Comparison of ENCODE assay signal across 7 cellular contexts in the genomic region with DNA sequence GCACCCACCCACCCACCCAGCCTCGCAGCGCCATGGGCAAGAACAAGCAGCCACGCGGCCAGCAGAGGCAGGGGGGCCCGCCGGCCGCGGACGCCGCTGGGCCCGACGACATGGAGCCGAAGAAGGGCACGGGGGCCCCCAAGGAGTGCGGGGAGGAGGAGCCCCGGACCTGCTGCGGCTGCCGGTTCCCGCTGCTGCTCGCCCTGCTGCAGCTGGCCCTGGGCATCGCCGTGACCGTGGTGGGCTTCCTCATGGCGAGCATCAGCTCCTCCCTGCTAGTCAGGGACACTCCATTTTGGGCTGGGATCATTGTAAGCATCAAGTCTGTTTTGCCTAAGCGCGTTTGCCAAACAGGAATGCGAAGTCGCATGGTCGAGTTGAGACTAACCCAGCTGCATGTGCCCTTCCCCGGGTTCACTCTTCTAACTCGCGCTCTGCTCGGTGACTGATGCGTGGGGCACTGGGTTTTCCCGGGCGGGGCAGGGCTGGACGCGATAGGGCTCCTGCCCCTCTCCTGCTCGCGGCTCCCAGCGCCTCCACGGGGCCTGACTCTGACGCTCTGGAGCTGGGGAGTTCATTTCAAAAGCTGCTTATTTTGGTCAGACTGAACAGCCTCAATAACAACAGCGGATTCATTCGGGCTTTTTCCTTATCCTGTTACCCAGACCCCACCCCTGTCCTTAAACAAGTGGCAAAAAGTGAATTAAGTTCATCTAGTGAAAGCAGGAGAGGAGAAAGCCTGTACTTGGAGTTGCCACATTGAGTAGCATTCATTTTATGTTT. TPM values are rescaled to one million over a fixed set of nuclear protein-coding genes. Genes with fewer than 3 reads are reported as not detected.
DNase-seq lines count a peak whose midpoint lies in the region; ATAC-seq and TF ChIP-seq lines count a peak whose summit lies in the region.

No MANE protein-coding gene starts in this region.

- TF ChIP-seq CTCF in GM12875 (IDR thresholded peaks at IDR 0.05; ENCODE audit: borderline replicate concordance, insufficient read depth, low read depth, low read length) = no peak
- no peak for TF ChIP-seq CTCF in tibial nerve (IDR thresholded peaks at IDR 0.05)

- H3K27ac ChIP-seq in tibial nerve = peak overlapping the region; percentile 75 to 94 (median 84)

- H3K4me1 ChIP-seq in mononuclear cell (ENCODE audit: insufficient read depth, low read length) = peaks cover 6% of the 10 kb centered on the region
- peaks cover 0 to 41% (median 13%) of the 10 kb centered on the region in 4 donors for H3K4me1 ChIP-seq in tibial nerve

- H3K36me3 ChIP-seq in tibial nerve = no peaks in the 10 kb centered on the region

- H3K27me3 Mint-ChIP-seq in T-helper 17 cell = peaks cover 67% of the 10 kb centered on the region

- H3K27me3 ChIP-seq in mononuclear cell (ENCODE audit: insufficient read depth, low read length) (peaks cover 40% of the 10 kb centered on the region), tibial nerve (no peaks in the 10 kb centered on the region)

- no peaks in the 10 kb centered on the region for H3K36me3 Mint-ChIP-seq in T-helper 17 cell (ENCODE audit: low read depth)

- H3K9me3 ChIP-seq in T-helper 17 cell (ENCODE audit: control insufficient read depth, low read length, poor library complexity, severe bottlenecking) (no peaks in the 10 kb centered on the region), mononuclear cell (ENCODE audit: low read depth, low read length) (no peaks in the 10 kb centered on the region), tibial nerve (no peaks in the 10 kb centered on the region)

- ATAC-seq in HG02798 (IDR thresholded peaks at IDR 0.05; ENCODE audit: poor library complexity, unreplicated experiment) (peak; percentile 64), T-helper 17 cell (no peak), HG02938 (IDR thresholded peaks at IDR 0.05; ENCODE audit: unreplicated experiment) (no peak)

- peaks cover 5% of the 10 kb centered on the region for H3K4me1 Mint-ChIP-seq in T-helper 17 cell

- H3K4me3 ChIP-seq in GM12875 (ENCODE audit: low read depth, low read length) (peak overlapping the region; percentile 49), mononuclear cell (ENCODE audit: low read length) (peak overlapping the region; percentile 11), tibial nerve (peak overlapping the region; percentile 46 to 67 (median 60))

- 0% methylated on average over 19 to 26 of the region's 45 CpGs for WGBS in tibial nerve, 2 donors

- H3K4me3 Mint-ChIP-seq in T-helper 17 cell = peak overlapping the region; percentile 73

- H3K27ac Mint-ChIP-seq in T-helper 17 cell = no peak overlapping the region

- DNase-seq in T-helper 17 cell (no peak), fibroblast of gingiva (ENCODE audit: low read depth) (peak; percentile 25), tibial nerve (ENCODE audit: low spot score in 2 of 2) (peak; percentile 29 to 34)

- TF ChIP-seq POLR2A in tibial nerve (IDR thresholded peaks at IDR 0.05) = peak in 1 of 2 donors; percentile 25

- peak in 1 of 2 donors; percentile 30 for TF ChIP-seq EP300 in tibial nerve (IDR thresholded peaks at IDR 0.05)

RNA-seq across cellular contexts. Expression of a gene that starts 0.5 kb away (rescaled TPM):
- total RNA-seq in T-helper 17 cell (1 to 10 TPM in 1 of 2 donors, not detected in 1; 1.7 TPM), mononuclear cell (0.10 TPM), tibial nerve (10 to 100 TPM; 19.2 to 54.4 (median 45.2) TPM)

Comparison
In these comparisons a context has a peak if more than half of its experiments do, and no peak if none do; other contexts are left out.
1. DNase-seq: peak in fibroblast of gingiva (single experiment) and tibial nerve (2 of 2); none in T-helper 17 cell (0 of 3).
2. RNA of a gene that starts 0.5 kb away (total RNA-seq): 19.2 to 54.4 TPM in tibial nerve; 1.7 TPM in T-helper 17 cell and 0.10 TPM in mononuclear cell (single experiment); every median in the first group is over 4 times any median in the second.
3. Peak in every context shown above with its lines, with median percentiles within 50 percentile points of each other: H3K4me3 ChIP-seq.